8 cellular contexts compared by ENCODE assay signal in the genomic region with DNA sequence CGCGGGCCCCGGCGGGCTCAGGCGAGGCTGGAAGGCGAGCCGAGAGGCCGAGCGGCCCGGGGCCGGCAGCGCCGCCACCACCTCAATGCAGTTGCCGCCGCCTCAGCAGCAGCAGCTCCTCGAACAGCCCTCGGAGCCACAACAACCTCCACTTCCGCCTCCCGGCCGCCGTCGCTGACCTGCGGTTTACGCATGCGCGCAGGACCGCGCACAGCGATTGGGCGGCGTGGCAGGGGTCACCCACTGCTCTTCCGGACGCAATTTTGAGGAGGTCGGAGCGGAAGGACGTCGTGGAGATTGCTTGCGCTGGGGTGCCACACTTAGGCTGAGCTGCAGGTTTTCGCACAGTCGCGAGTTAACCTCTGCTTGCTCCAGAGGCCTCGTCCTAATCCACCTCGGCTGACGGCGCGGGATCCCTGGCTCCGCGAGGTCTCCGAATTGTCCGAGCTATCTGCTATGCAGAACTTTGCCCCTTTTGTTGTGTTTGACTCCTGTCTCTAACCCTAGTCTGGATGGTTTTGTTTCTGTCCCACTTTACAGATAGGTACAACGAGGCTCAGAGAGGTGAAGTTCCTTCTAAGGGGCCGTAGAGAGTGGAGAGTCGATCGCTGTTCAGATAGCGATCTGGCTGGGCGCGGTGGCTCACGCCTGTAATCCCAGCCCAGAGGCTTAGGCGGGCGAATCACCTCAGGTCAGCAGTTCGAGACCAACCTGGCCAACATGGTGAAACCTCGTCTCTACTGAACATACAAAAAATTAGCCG. TPM values are rescaled to one million over a fixed set of nuclear protein-coding genes. Genes with fewer than 3 reads are reported as not detected.
DNase-seq lines count a peak whose midpoint lies in the region; ATAC-seq and TF ChIP-seq lines count a peak whose summit lies in the region.

A gene (plus strand): TSS at position 243 of the 763 bp plus-strand sequence. CDS start 6,657 bp downstream, outside the sequence.
A gene with protein sequence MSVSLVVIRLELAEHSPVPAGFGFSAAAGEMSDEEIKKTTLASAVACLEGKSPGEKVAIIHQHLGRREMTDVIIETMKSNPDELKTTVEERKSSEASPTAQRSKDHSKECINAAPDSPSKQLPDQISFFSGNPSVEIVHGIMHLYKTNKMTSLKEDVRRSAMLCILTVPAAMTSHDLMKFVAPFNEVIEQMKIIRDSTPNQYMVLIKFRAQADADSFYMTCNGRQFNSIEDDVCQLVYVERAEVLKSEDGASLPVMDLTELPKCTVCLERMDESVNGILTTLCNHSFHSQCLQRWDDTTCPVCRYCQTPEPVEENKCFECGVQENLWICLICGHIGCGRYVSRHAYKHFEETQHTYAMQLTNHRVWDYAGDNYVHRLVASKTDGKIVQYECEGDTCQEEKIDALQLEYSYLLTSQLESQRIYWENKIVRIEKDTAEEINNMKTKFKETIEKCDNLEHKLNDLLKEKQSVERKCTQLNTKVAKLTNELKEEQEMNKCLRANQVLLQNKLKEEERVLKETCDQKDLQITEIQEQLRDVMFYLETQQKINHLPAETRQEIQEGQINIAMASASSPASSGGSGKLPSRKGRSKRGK (minus strand): TSS at position 146 of the 763 bp plus-strand sequence. CDS start 164 bp downstream, outside the sequence.

- peak; percentile 92 for DNase-seq in NCI-H1105 treated with DMSO at 0.1 percent for 48 hours (lab: John Stamatoyannopoulos, UW)
- peak; percentile 81 for DNase-seq in SKM-1 treated with dmso at 0.1 percent for 144 hours (lab: John Stamatoyannopoulos, UW; ENCODE audit: unreplicated experiment)
- DNase-seq in glomerular visceral epithelial cell (ENCODE audit: extremely low spot score) = peak; percentile 94
- peak; percentile 70 for DNase-seq in omental fat pad (ENCODE audit: low spot score)

- peak within 1 kb of the TSS; percentile 92 for H3K27ac Mint-ChIP-seq in activated naive CD8-positive, alpha-beta T cell

- H3K9me3 Mint-ChIP-seq in activated naive CD8-positive, alpha-beta T cell (ENCODE audit: low read depth) = no peaks in the 10 kb centered on the region

- peak; percentile 92 for TF ChIP-seq POLR2A in GM10847 (IDR thresholded peaks at IDR 0.05; ENCODE audit: extremely low read depth, insufficient read length)

- H3K4me3 Mint-ChIP-seq in activated naive CD8-positive, alpha-beta T cell = peak within 1 kb of the TSS; percentile 96

- no peaks in the 10 kb centered on the region for H3K27me3 Mint-ChIP-seq in activated naive CD8-positive, alpha-beta T cell

- peaks cover 39% of the 10 kb centered on the region for H3K4me1 Mint-ChIP-seq in activated naive CD8-positive, alpha-beta T cell (ENCODE audit: low read depth)

- H3K27ac ChIP-seq in temporal lobe (ENCODE audit: low read depth, low read length) = peak within 1 kb of the TSS; percentile 48

- H3K36me3 Mint-ChIP-seq in activated naive CD8-positive, alpha-beta T cell = peaks cover 2% of the 10 kb centered on the region

- ATAC-seq in HG02642 (IDR thresholded peaks at IDR 0.05; ENCODE audit: poor library complexity, unreplicated experiment) (peak; percentile 93), omental fat pad (ENCODE audit: low FRiP score) (peak; percentile 95)

- TF ChIP-seq CTCF in omental fat pad (IDR thresholded peaks at IDR 0.05) = no peak

RNA-seq across cellular contexts. Expression of the first gene that starts in this region (rescaled TPM):
- total RNA-seq in omental fat pad (10 to 100 TPM; 12.2 to 29.6 (median 15.9) TPM), temporal lobe (19.7 TPM)

RNA-seq across cellular contexts. Expression of the second gene that starts in this region (rescaled TPM):
- total RNA-seq in omental fat pad = 10 to 100 TPM; 16.9 to 20.0 (median 17.7) TPM
- total RNA-seq in temporal lobe = 17.7 TPM

Comparison
In these comparisons a context has a peak if more than half of its experiments do, and no peak if none do; other contexts are left out.
1. Peak in every context shown above with its lines: DNase-seq, ATAC-seq and H3K27ac ChIP-seq.